33 cellular contexts compared by ENCODE assay signal in genomic region chr3:174425422-174425821, GRCh38.
"Had no signal": no experiment of that assay in that cellular context is flagged by ENCODE, and none has a peak within 500 bp of the region (broad histone marks: within the 10 kb centered on the region; RNA-seq: fewer than 3 reads in every experiment).

No MANE protein-coding gene starts in this region.

- H3K4me3 ChIP-seq: adrenal gland, body of pancreas, breast epithelium, cardiac muscle cell had no signal

- H3K36me3 ChIP-seq: adrenal gland, brain microvascular endothelial cell, breast epithelium, cardiac muscle cell had no signal

- ATAC-seq: activated CD8-positive, alpha-beta T cell treated with anti-CD3 and anti-CD28 coated beads for 36 hours; activated naive CD4-positive, alpha-beta T cell treated with anti-CD3 and anti-CD28 coated beads, Interleukin-2, amount 50 U/mL, for 72 hours; activated T-cell treated with anti-CD3 and anti-CD28 coated beads, Interleukin-2, amount 50 U/mL, for 4 hours; activated T-cell treated with anti-CD3 and anti-CD28 coated beads, Interleukin-2, amount 50 U/mL, for 72 hours; activated T-helper 17 cell treated with anti-CD3 and anti-CD28 coated beads, Interleukin-2, amount 50 U/mL, for 72 hours; body of pancreas had no signal

- DNase-seq: activated B cell treated with CpG ODN at 0.5 μM for 24 hours; activated CD4-positive, alpha-beta memory T cell treated with anti-CD3 and anti-CD28 coated beads for 36 hours; activated CD4-positive, alpha-beta T cell treated with anti-CD3 and anti-CD28 coated beads for 4 hours; activated CD4-positive, alpha-beta T cell treated with anti-CD3 and anti-CD28 coated beads, Interleukin-2, amount 10 ng/mL, durations not matched to agents 24 days and 14 days; activated CD4-positive, alpha-beta T cell treated with anti-CD3 and anti-CD28 coated beads, Interleukin-2, amount 50 U/mL, for 1 hour; activated CD4-positive, alpha-beta T cell treated with anti-CD3 and anti-CD28 coated beads, Interleukin-2, amount 50 U/mL, for 4 hours; activated CD4-positive, CD25-positive, alpha-beta regulatory T cell treated with anti-CD3 and anti-CD28 coated beads, Interleukin-2, amount 50 U/mL, for 72 hours; activated CD8-positive, alpha-beta memory T cell treated with anti-CD3 and anti-CD28 coated beads, Interleukin-2, amount 50 U/mL, for 4 hours; activated CD8-positive, alpha-beta T cell treated with anti-CD3 and anti-CD28 coated beads for 36 hours; activated effector memory CD4-positive, alpha-beta T cell treated with anti-CD3 and anti-CD28 coated beads, Interleukin-2, amount 50 U/mL, for 16 hours; activated gamma-delta T cell treated with Interleukin-2 at 50 U/mL for 16 hours; activated naive CD4-positive, alpha-beta T cell; activated naive CD4-positive, alpha-beta T cell treated with anti-CD3 and anti-CD28 coated beads for 36 hours; activated naive CD4-positive, alpha-beta T cell treated with anti-CD3 and anti-CD28 coated beads, Interleukin-2, amount 50 U/mL, for 16 hours; activated naive CD8-positive, alpha-beta T cell treated with anti-CD3 and anti-CD28 coated beads for 36 hours; activated T-cell treated with anti-CD3 and anti-CD28 coated beads for 4 hours; activated T-cell treated with anti-CD3 and anti-CD28 coated beads, Interleukin-2, amount 50 U/mL, for 1 hour; activated T-cell treated with anti-CD3 and anti-CD28 coated beads, Interleukin-2, amount 50 U/mL, for 4 hours; activated T-cell treated with anti-CD3 and anti-CD28 coated beads, Interleukin-2, amount 50 U/mL, for 72 hours; adrenal gland; amniotic stem cell; aorta; body of pancreas; brain microvascular endothelial cell; caudate nucleus; cerebellar nuclear complex; T-helper 2 cell; T-helper 9 cell had no signal

- H3K4me1 ChIP-seq: adrenal gland, body of pancreas, breast epithelium had no signal

- H3K27ac ChIP-seq: adrenal gland, body of pancreas, brain microvascular endothelial cell, breast epithelium, cardiac muscle cell, VCaP had no signal

- H3K27me3 ChIP-seq: adrenal gland, body of pancreas, brain microvascular endothelial cell, breast epithelium, cardiac muscle cell had no signal

- H3K9me3 ChIP-seq: adrenal gland, body of pancreas, breast epithelium had no signal
